ENCODE assay signal across 26 cellular contexts in genomic region chr4:176256921-176257320, GRCh38. TPM values are rescaled to one million over a fixed set of nuclear protein-coding genes. Genes with fewer than 3 reads are reported as not detected.
DNase-seq lines count a peak whose midpoint lies in the region; ATAC-seq and TF ChIP-seq lines count a peak whose summit lies in the region.
"Had no signal": no experiment of that assay in that cellular context is flagged by ENCODE, and none has a peak within 500 bp of the region (broad histone marks: within the 10 kb centered on the region; RNA-seq: fewer than 3 reads in every experiment).

No MANE protein-coding gene starts in this region.

- ATAC-seq in foreskin keratinocyte, result no peak
- ATAC-seq: activated CD4-positive, CD25-positive, alpha-beta regulatory T cell treated with anti-CD3 and anti-CD28 coated beads, Interleukin-2, amount 50 U/mL, for 24 hours; activated CD8-positive, alpha-beta T cell treated with anti-CD3 and anti-CD28 coated beads, Interleukin-2, amount 10 ng/mL, durations not matched to agents 7 days and 5 days; CD8-positive, alpha-beta T cell; heart left ventricle; left ventricle myocardium superior; stimulated activated naive B cell treated with anti-CD40 and anti-IgM and Interleukin-4, amounts not matched to agents 10 μg/mL and 1 μg/mL and 100 μg/mL, for 72 hours had no signal

- H4K91ac ChIP-seq in H9 (ENCODE audit: insufficient read length, low read depth, low read length), result no peak overlapping the region

- DNase-seq in H9 (no peak), fibroblast of the aortic adventitia (ENCODE audit: low read depth) (peak; percentile 51), foreskin keratinocyte (no peak), BE2C (no peak), immature natural killer cell (no peak)
- DNase-seq: activated CD8-positive, alpha-beta T cell treated with anti-CD3 and anti-CD28 coated beads, Interleukin-2, amount 10 ng/mL, durations not matched to agents 7 days and 5 days; activated naive CD4-positive, alpha-beta T cell treated with anti-CD3 and anti-CD28 coated beads, Interleukin-2, amount 10 ng/mL, durations not matched to agents 7 days and 5 days; activated T-cell treated with anti-CD3 and anti-CD28 coated beads, Interleukin-2, amount 50 U/mL, for 1 hour; CD8-positive, alpha-beta T cell; DMS53; effector CD8-positive, alpha-beta T cell; GOT3; heart left ventricle; KG1; left ventricle myocardium superior; NCI-H187; NCI-H510A; ovary; RPMI8226; stimulated activated CD4-positive, alpha-beta T cell treated with anti-CD3 and anti-CD28 coated beads, Interleukin-2, amount 100 ng/mL, for 24 hours; stimulated activated naive B cell treated with anti-CD40 and anti-IgM and Interleukin-4, amounts not matched to agents 10 μg/mL and 1 μg/mL and 100 μg/mL, for 72 hours had no signal

- H3K23ac ChIP-seq in H9 (ENCODE audit: insufficient read length, low read depth, low read length), result no peak overlapping the region

- H3K9ac ChIP-seq in H9 (ENCODE audit: extremely low read depth, insufficient read length, low read length) (no peak overlapping the region), OCI-LY3 (ENCODE audit: low read length) (no peak overlapping the region), rectal smooth muscle tissue (ENCODE audit: low read length) (no peak overlapping the region)

- peak overlapping the region in 2 of 3 experiments; percentile 14 to 21; a peak in 1 of 7 replicates for H3K27ac Mint-ChIP-seq in H9
- H3K27ac Mint-ChIP-seq in immature natural killer cell, result no peak overlapping the region
- H3K27ac Mint-ChIP-seq: activated CD8-positive, alpha-beta T cell treated with anti-CD3 and anti-CD28 coated beads, Interleukin-2, amount 10 ng/mL, durations not matched to agents 7 days and 5 days; activated naive CD4-positive, alpha-beta T cell treated with anti-CD3 and anti-CD28 coated beads, Interleukin-2, amount 10 ng/mL, durations not matched to agents 7 days and 5 days; CD8-positive, alpha-beta T cell had no signal

- no peak overlapping the region for H4K5ac ChIP-seq in H9 (ENCODE audit: insufficient read length, low read depth, low read length)

- H2AFZ ChIP-seq in H9 (ENCODE audit: low read length) (no peak overlapping the region), OCI-LY3 (ENCODE audit: low read depth, low read length) (0 out of 2 replicates have a peak overlapping the region, but pooled peaks have one; percentile 9)

- H3K4me1 ChIP-seq in H9 (ENCODE audit: insufficient read depth, low read length), result peaks cover 3% of the 10 kb centered on the region; the same call in 1 of the 2 replicates
- peaks cover 20% of the 10 kb centered on the region for H3K4me1 ChIP-seq in OCI-LY3 (ENCODE audit: low read length)
- H3K4me1 ChIP-seq in rectal smooth muscle tissue (ENCODE audit: control insufficient read depth, insufficient read depth, low read length), result peaks cover 2% of the 10 kb centered on the region
- peaks cover 10% of the 10 kb centered on the region for H3K4me1 ChIP-seq in foreskin keratinocyte
- H3K4me1 ChIP-seq in BE2C, result no peaks in the 10 kb centered on the region
- H3K4me1 ChIP-seq: heart left ventricle had no signal

- no CpG with 5 or more reads among the region's 1 CpG for WGBS in H9 (ENCODE audit: extremely low coverage, insufficient read length, low lambda C conversion rate)

- H3K23me2 ChIP-seq in H9 (ENCODE audit: insufficient read length, low read depth, low read length, poor library complexity, severe bottlenecking), result no peaks in the 10 kb centered on the region

- H3K79me2 ChIP-seq in H9 (ENCODE audit: insufficient read depth, low read length), result no peaks in the 10 kb centered on the region
- no peaks in the 10 kb centered on the region for H3K79me2 ChIP-seq in OCI-LY3 (ENCODE audit: low read length)

- H2BK5ac ChIP-seq in H9 (ENCODE audit: insufficient read length, low read length), result no peak overlapping the region

- no peak overlapping the region for H3K18ac ChIP-seq in H9 (ENCODE audit: insufficient read length, low read depth, low read length)

- H3K4me2 ChIP-seq in H9 (ENCODE audit: insufficient read depth, insufficient read length, low read length) (no peak overlapping the region), OCI-LY3 (ENCODE audit: low read length) (no peak overlapping the region)

- H3K36me3 ChIP-seq in OCI-LY3 (replicated peaks; ENCODE audit: low read depth, low read length), result no peaks in the 10 kb centered on the region
- H3K36me3 ChIP-seq in rectal smooth muscle tissue (ENCODE audit: control insufficient read depth, insufficient read depth, low read length), result no peaks in the 10 kb centered on the region
- no peaks in the 10 kb centered on the region for H3K36me3 ChIP-seq in BE2C
- H3K36me3 ChIP-seq: heart left ventricle, ovary, thoracic aorta had no signal

- no peak overlapping the region for H2BK20ac ChIP-seq in H9 (ENCODE audit: low read depth, low read length, poor library complexity, severe bottlenecking)

- H2BK12ac ChIP-seq in H9 (ENCODE audit: insufficient read length, low read depth, low read length), result no peak overlapping the region

- H3K27me3 ChIP-seq in H9 (ENCODE audit: insufficient read depth, low read length) (no peaks in the 10 kb centered on the region), OCI-LY3 (ENCODE audit: low read depth, low read length) (no peaks in the 10 kb centered on the region), rectal smooth muscle tissue (ENCODE audit: control insufficient read depth, insufficient read depth, low read length) (no peaks in the 10 kb centered on the region), foreskin keratinocyte (no peaks in the 10 kb centered on the region), BE2C (no peaks in the 10 kb centered on the region)
- H3K27me3 ChIP-seq: heart left ventricle, ovary had no signal

- no peak overlapping the region for H2BK120ac ChIP-seq in H9 (ENCODE audit: low read depth, low read length, poor library complexity, severe bottlenecking)

- H3K9me3 Mint-ChIP-seq in H9 (peaks cover 0 to 3% of the 10 kb centered on the region in 2 experiments; a peak in 3 of 5 replicates), immature natural killer cell (peaks cover 0 to 3% (median 0%) of the 10 kb centered on the region in 6 donors)
- H3K9me3 Mint-ChIP-seq: activated naive CD4-positive, alpha-beta T cell treated with anti-CD3 and anti-CD28 coated beads, Interleukin-2, amount 10 ng/mL, durations not matched to agents 7 days and 5 days; CD8-positive, alpha-beta T cell; stimulated activated naive B cell treated with anti-CD40 and anti-IgM and Interleukin-4, amounts not matched to agents 10 μg/mL and 1 μg/mL and 100 μg/mL, for 72 hours had no signal

- H4K20me1 ChIP-seq in H9 (ENCODE audit: control insufficient read depth, insufficient read depth, insufficient read length) (no peaks in the 10 kb centered on the region), OCI-LY3 (ENCODE audit: insufficient read depth, low read length) (no peaks in the 10 kb centered on the region)

- no peak overlapping the region for H4K8ac ChIP-seq in H9 (replicated peaks; ENCODE audit: insufficient read length, low read depth, low read length)

- H3K56ac ChIP-seq in H9 (ENCODE audit: insufficient read length, low read depth, low read length), result no peak overlapping the region

- H3T11ph ChIP-seq in H9 (ENCODE audit: low read length), result no peak overlapping the region

- no peaks in the 10 kb centered on the region; the same call in 1 of the 2 replicates for H3K27me3 Mint-ChIP-seq in H9 (ENCODE audit: low read depth)
- peaks cover 0 to 19% (median 0%) of the 10 kb centered on the region in 3 donors for H3K27me3 Mint-ChIP-seq in immature natural killer cell (ENCODE audit: low read depth in 3 of 3)
- H3K27me3 Mint-ChIP-seq: activated naive CD4-positive, alpha-beta T cell treated with anti-CD3 and anti-CD28 coated beads, Interleukin-2, amount 10 ng/mL, durations not matched to agents 7 days and 5 days had no signal

- no peak overlapping the region for H2AK5ac ChIP-seq in H9 (ENCODE audit: insufficient read length, low read length)

- no peak overlapping the region for H3K4ac ChIP-seq in H9 (ENCODE audit: low read depth, low read length)

- no peak overlapping the region for H2BK15ac ChIP-seq in H9 (ENCODE audit: low read depth, low read length)

- H3K4me1 Mint-ChIP-seq in H9 (peaks cover 6 to 8% of the 10 kb centered on the region in 2 experiments), immature natural killer cell (no peaks in the 10 kb centered on the region)
- H3K4me1 Mint-ChIP-seq: activated naive CD4-positive, alpha-beta T cell treated with anti-CD3 and anti-CD28 coated beads, Interleukin-2, amount 10 ng/mL, durations not matched to agents 7 days and 5 days had no signal

- no peaks in the 10 kb centered on the region for H3K79me1 ChIP-seq in H9 (ENCODE audit: insufficient read depth, low read depth, low read length, poor library complexity, severe bottlenecking)

- H3K36me3 Mint-ChIP-seq in H9 (ENCODE audit: insufficient read depth in 1 of 3, low read depth in 3 of 3) (peaks cover 0 to 1% (median 0%) of the 10 kb centered on the region in 3 experiments; a peak in 1 of 7 replicates), immature natural killer cell (no peaks in the 10 kb centered on the region)
- H3K36me3 Mint-ChIP-seq: activated naive CD4-positive, alpha-beta T cell treated with anti-CD3 and anti-CD28 coated beads, Interleukin-2, amount 10 ng/mL, durations not matched to agents 7 days and 5 days; CD8-positive, alpha-beta T cell; stimulated activated naive B cell treated with anti-CD40 and anti-IgM and Interleukin-4, amounts not matched to agents 10 μg/mL and 1 μg/mL and 100 μg/mL, for 72 hours had no signal

- H3K4me3 Mint-ChIP-seq in H9 (no peak overlapping the region), immature natural killer cell (no peak overlapping the region)
- H3K4me3 Mint-ChIP-seq: activated CD8-positive, alpha-beta T cell treated with anti-CD3 and anti-CD28 coated beads, Interleukin-2, amount 10 ng/mL, durations not matched to agents 7 days and 5 days; activated naive CD4-positive, alpha-beta T cell treated with anti-CD3 and anti-CD28 coated beads, Interleukin-2, amount 10 ng/mL, durations not matched to agents 7 days and 5 days; CD8-positive, alpha-beta T cell; stimulated activated naive B cell treated with anti-CD40 and anti-IgM and Interleukin-4, amounts not matched to agents 10 μg/mL and 1 μg/mL and 100 μg/mL, for 72 hours had no signal

- TF ChIP-seq CTCF in H9 (conservative IDR thresholded peaks at IDR 0.05) (no peak), OCI-LY3 (IDR thresholded peaks at IDR 0.05; ENCODE audit: low read depth, low read length) (no peak), fibroblast of the aortic adventitia (IDR thresholded peaks at IDR 0.05; ENCODE audit: insufficient read depth, low read length) (no peak), foreskin keratinocyte (conservative IDR thresholded peaks at IDR 0.05) (no peak), BE2C (IDR thresholded peaks at IDR 0.05; ENCODE audit: low read depth, low read length) (no peak)

- no peak overlapping the region for H3K14ac ChIP-seq in H9 (ENCODE audit: insufficient read depth, low read length)

- H3K4me3 ChIP-seq in OCI-LY3 (ENCODE audit: low read length), result no peak overlapping the region
- H3K4me3 ChIP-seq in fibroblast of the aortic adventitia (ENCODE audit: low read depth, low read length), result no peak overlapping the region
- no peak overlapping the region for H3K4me3 ChIP-seq in rectal smooth muscle tissue (ENCODE audit: low read length)
- H3K4me3 ChIP-seq in BE2C (ENCODE audit: low read depth, low read length), result no peak overlapping the region
- H3K4me3 ChIP-seq: heart left ventricle, ovary, skin epidermis, thoracic aorta had no signal

- H3K27ac ChIP-seq in H9 (ENCODE audit: insufficient read length, low read depth, low read length) (no peak overlapping the region), OCI-LY3 (ENCODE audit: low read length) (no peak overlapping the region), rectal smooth muscle tissue (ENCODE audit: low read depth, low read length) (peak overlapping the region; percentile 35), foreskin keratinocyte (no peak overlapping the region)
- H3K27ac ChIP-seq: ovary, skin epidermis, thoracic aorta had no signal

- H3K9me3 ChIP-seq in H9 (ENCODE audit: control insufficient read depth, low read depth, low read length) (no peaks in the 10 kb centered on the region), OCI-LY3 (ENCODE audit: insufficient read depth, low read length) (no peaks in the 10 kb centered on the region), BE2C (no peaks in the 10 kb centered on the region)
- H3K9me3 ChIP-seq: ovary, thoracic aorta had no signal

RNA-seq across cellular contexts. Expression of gene ASB5, which starts 12.1 kb away (rescaled TPM):
- total RNA-seq in H9 (2021) (not detected in 2 replicates), fibroblast of the aortic adventitia (ENCODE audit: low replicate concordance) (0.09 TPM in 1 of 2 replicates, not detected in the other), foreskin keratinocyte (not detected in 2 replicates)
- polyA plus RNA-seq in foreskin keratinocyte (0.03 TPM in 1 of 2 replicates, not detected in the other), immature natural killer cell (not detected)
- not detected for polyA plus RNA-seq in BE2C (2012; ENCODE audit: insufficient read depth, insufficient read length, low read depth)
- total RNA-seq: activated CD8-positive, alpha-beta T cell treated with anti-CD3 and anti-CD28 coated beads, Interleukin-2, amount 10 ng/mL, durations not matched to agents 7 days and 5 days; CD8-positive, alpha-beta T cell; thoracic aorta had no signal

Comparison
In these comparisons a context has a peak if more than half of its experiments do, and no peak if none do; other contexts are left out.
1. H3K27ac Mint-ChIP-seq: peak in H9 (2 of 3); none in immature natural killer cell (0 of 6).